In genomic region chr6:33075208-33075567, GRCh38 we compare ENCODE assay signal across 10 cellular contexts. TPM values are rescaled to one million over a fixed set of nuclear protein-coding genes. Genes with fewer than 3 reads are reported as not detected.
DNase-seq lines count a peak whose midpoint lies in the region; ATAC-seq lines count a peak whose summit lies in the region.
"Had no signal": no experiment of that assay in that cellular context is flagged by ENCODE, and none has a peak within 500 bp of the region (broad histone marks: within the 10 kb centered on the region; RNA-seq: fewer than 3 reads in every experiment).

No MANE protein-coding gene starts in this region.

- H3K27me3 Mint-ChIP-seq in activated CD4-positive, alpha-beta T cell treated with anti-CD3 and anti-CD28 coated beads, Interleukin-2, amount 10 ng/mL, durations not matched to agents 24 days and 14 days: peaks cover 2% of the 10 kb centered on the region
- H3K27me3 Mint-ChIP-seq in activated T-helper 2 cell treated with anti-CD3 and anti-CD28 coated beads, Interferon-gamma antibody, Interleukin-2, Interleukin-4, amounts not matched to agents 10 μg/mL and 5 μg/mL and 100 μg/mL, durations not matched to agents 14 hours and 24 hours and 36 hours (ENCODE audit: low read depth): no peaks in the 10 kb centered on the region
- H3K27me3 Mint-ChIP-seq in stimulated activated naive B cell treated with anti-CD40 and anti-IgM and Interleukin-4, amounts not matched to agents 10 μg/mL and 1 μg/mL and 100 μg/mL, for 72 hours: no peaks in the 10 kb centered on the region

- intact Hi-C loops in activated CD4-positive, alpha-beta T cell treated with anti-CD3 and anti-CD28 coated beads, Interleukin-2, amount 10 ng/mL, durations not matched to agents 24 days and 14 days (cut with micrococcal nuclease): loop anchor here (2.0 to 5.0 kb wide), 2 partner anchors 56 to 188 kb away; no protein-coding TSS in a partner anchor
- intact Hi-C loops in activated T-helper 2 cell treated with anti-CD3 and anti-CD28 coated beads, Interferon-gamma antibody, Interleukin-2, Interleukin-4, amounts not matched to agents 10 μg/mL and 5 μg/mL and 100 μg/mL, durations not matched to agents 14 hours and 24 hours and 36 hours (cut with micrococcal nuclease): loop anchor here (5.0 kb wide), 1 partner anchor 183 kb away; no protein-coding TSS in a partner anchor

- no peak for DNase-seq in activated CD4-positive, alpha-beta T cell treated with anti-CD3 and anti-CD28 coated beads, Interleukin-2, amount 10 ng/mL, durations not matched to agents 24 days and 14 days
- DNase-seq in activated CD4-positive, alpha-beta T cell treated with anti-CD3 and anti-CD28 coated beads for 48 hours: no peak
- DNase-seq in activated T-helper 2 cell treated with anti-CD3 and anti-CD28 coated beads, Interferon-gamma antibody, Interleukin-2, Interleukin-4, amounts not matched to agents 10 μg/mL and 5 μg/mL and 100 μg/mL, durations not matched to agents 14 hours and 24 hours and 36 hours (ENCODE audit: low spot score): no peak
- no peak for DNase-seq in stimulated activated naive B cell treated with anti-CD40 and anti-IgM and Interleukin-4, amounts not matched to agents 10 μg/mL and 1 μg/mL and 100 μg/mL, for 72 hours
- DNase-seq in midbrain (lab: John Stamatoyannopoulos, UW) (no peak), DMS153 (lab: John Stamatoyannopoulos, UW) (no peak)
- DNase-seq in stimulated activated CD4-positive, alpha-beta T cell treated with anti-CD3 and anti-CD28 coated beads, Interleukin-15, amount 100 ng/mL, for 24 hours: no peak

- peak overlapping the region; percentile 80 for H3K4me3 Mint-ChIP-seq in activated CD4-positive, alpha-beta T cell treated with anti-CD3 and anti-CD28 coated beads, Interleukin-2, amount 10 ng/mL, durations not matched to agents 24 days and 14 days
- H3K4me3 Mint-ChIP-seq in activated T-helper 2 cell treated with anti-CD3 and anti-CD28 coated beads, Interferon-gamma antibody, Interleukin-2, Interleukin-4, amounts not matched to agents 10 μg/mL and 5 μg/mL and 100 μg/mL, durations not matched to agents 14 hours and 24 hours and 36 hours (ENCODE audit: low read depth): peak overlapping the region; percentile 20
- peak overlapping the region; percentile 89 to 92 for H3K4me3 Mint-ChIP-seq in stimulated activated naive B cell treated with anti-CD40 and anti-IgM and Interleukin-4, amounts not matched to agents 10 μg/mL and 1 μg/mL and 100 μg/mL, for 72 hours
- H3K4me3 Mint-ChIP-seq: WTC11 had no signal

- H3K36me3 Mint-ChIP-seq in activated CD4-positive, alpha-beta T cell treated with anti-CD3 and anti-CD28 coated beads, Interleukin-2, amount 10 ng/mL, durations not matched to agents 24 days and 14 days (ENCODE audit: low read depth): peaks cover under 1% of the 10 kb centered on the region
- H3K36me3 Mint-ChIP-seq in activated T-helper 2 cell treated with anti-CD3 and anti-CD28 coated beads, Interferon-gamma antibody, Interleukin-2, Interleukin-4, amounts not matched to agents 10 μg/mL and 5 μg/mL and 100 μg/mL, durations not matched to agents 14 hours and 24 hours and 36 hours (ENCODE audit: low read depth): peaks cover 3% of the 10 kb centered on the region
- peaks cover 47 to 69% of the 10 kb centered on the region in 2 donors for H3K36me3 Mint-ChIP-seq in stimulated activated naive B cell treated with anti-CD40 and anti-IgM and Interleukin-4, amounts not matched to agents 10 μg/mL and 1 μg/mL and 100 μg/mL, for 72 hours
- H3K36me3 Mint-ChIP-seq: WTC11 had no signal

- ATAC-seq in HG02642 (IDR thresholded peaks at IDR 0.05; ENCODE audit: poor library complexity, unreplicated experiment): peak; percentile 18
- peak; percentile 3 to 4 for ATAC-seq in stimulated activated naive B cell treated with anti-CD40 and anti-IgM and Interleukin-4, amounts not matched to agents 10 μg/mL and 1 μg/mL and 100 μg/mL, for 72 hours (replicated peaks)

- no peaks in the 10 kb centered on the region for H3K9me3 Mint-ChIP-seq in activated CD4-positive, alpha-beta T cell treated with anti-CD3 and anti-CD28 coated beads, Interleukin-2, amount 10 ng/mL, durations not matched to agents 24 days and 14 days
- no peaks in the 10 kb centered on the region for H3K9me3 Mint-ChIP-seq in activated T-helper 2 cell treated with anti-CD3 and anti-CD28 coated beads, Interferon-gamma antibody, Interleukin-2, Interleukin-4, amounts not matched to agents 10 μg/mL and 5 μg/mL and 100 μg/mL, durations not matched to agents 14 hours and 24 hours and 36 hours
- no peaks in the 10 kb centered on the region for H3K9me3 Mint-ChIP-seq in stimulated activated naive B cell treated with anti-CD40 and anti-IgM and Interleukin-4, amounts not matched to agents 10 μg/mL and 1 μg/mL and 100 μg/mL, for 72 hours
- H3K9me3 Mint-ChIP-seq: WTC11 had no signal

- peaks cover 48% of the 10 kb centered on the region for H3K4me1 Mint-ChIP-seq in activated CD4-positive, alpha-beta T cell treated with anti-CD3 and anti-CD28 coated beads, Interleukin-2, amount 10 ng/mL, durations not matched to agents 24 days and 14 days
- peaks cover 47% of the 10 kb centered on the region for H3K4me1 Mint-ChIP-seq in activated T-helper 2 cell treated with anti-CD3 and anti-CD28 coated beads, Interferon-gamma antibody, Interleukin-2, Interleukin-4, amounts not matched to agents 10 μg/mL and 5 μg/mL and 100 μg/mL, durations not matched to agents 14 hours and 24 hours and 36 hours (ENCODE audit: low read depth)
- H3K4me1 Mint-ChIP-seq in stimulated activated naive B cell treated with anti-CD40 and anti-IgM and Interleukin-4, amounts not matched to agents 10 μg/mL and 1 μg/mL and 100 μg/mL, for 72 hours: peaks cover 32 to 59% of the 10 kb centered on the region in 2 donors

- peak overlapping the region; percentile 22 for H3K27ac Mint-ChIP-seq in activated CD4-positive, alpha-beta T cell treated with anti-CD3 and anti-CD28 coated beads, Interleukin-2, amount 10 ng/mL, durations not matched to agents 24 days and 14 days
- H3K27ac Mint-ChIP-seq in activated T-helper 2 cell treated with anti-CD3 and anti-CD28 coated beads, Interferon-gamma antibody, Interleukin-2, Interleukin-4, amounts not matched to agents 10 μg/mL and 5 μg/mL and 100 μg/mL, durations not matched to agents 14 hours and 24 hours and 36 hours: peak overlapping the region; percentile 71
- H3K27ac Mint-ChIP-seq in stimulated activated naive B cell treated with anti-CD40 and anti-IgM and Interleukin-4, amounts not matched to agents 10 μg/mL and 1 μg/mL and 100 μg/mL, for 72 hours: peak overlapping the region; percentile 99
- H3K27ac Mint-ChIP-seq: WTC11 had no signal

RNA-seq across cellular contexts. Expression of gene HLA-DPB1, which starts 0.6 kb away (rescaled TPM):
- total RNA-seq in activated CD4-positive, alpha-beta T cell treated with anti-CD3 and anti-CD28 coated beads, Interleukin-2, amount 10 ng/mL, durations not matched to agents 24 days and 14 days: 4.7 and 6.2 TPM in 2 replicates
- total RNA-seq in activated T-helper 2 cell treated with anti-CD3 and anti-CD28 coated beads, Interferon-gamma antibody, Interleukin-2, Interleukin-4, amounts not matched to agents 10 μg/mL and 5 μg/mL and 100 μg/mL, durations not matched to agents 14 hours and 24 hours and 36 hours: 11.8 and 12.6 TPM in 2 replicates
- total RNA-seq: NCI-H460 had no signal

RNA-seq across cellular contexts. Expression of gene HLA-DPA1, which starts 1.7 kb away (rescaled TPM):
- 38.5 and 42.6 TPM in 2 replicates for total RNA-seq in activated CD4-positive, alpha-beta T cell treated with anti-CD3 and anti-CD28 coated beads, Interleukin-2, amount 10 ng/mL, durations not matched to agents 24 days and 14 days
- 57.1 and 58.9 TPM in 2 replicates for total RNA-seq in activated T-helper 2 cell treated with anti-CD3 and anti-CD28 coated beads, Interferon-gamma antibody, Interleukin-2, Interleukin-4, amounts not matched to agents 10 μg/mL and 5 μg/mL and 100 μg/mL, durations not matched to agents 14 hours and 24 hours and 36 hours
- total RNA-seq: NCI-H460 had no signal

Comparison
In these comparisons a context has a peak if more than half of its experiments do, and no peak if none do; other contexts are left out.
1. H3K27ac Mint-ChIP-seq: peak in every context shown above with its lines; median percentile 99 in stimulated activated naive B cell treated with anti-CD40 and anti-IgM and Interleukin-4, amounts not matched to agents 10 μg/mL and 1 μg/mL and 100 μg/mL, for 72 hours; 71 in activated T-helper 2 cell treated with anti-CD3 and anti-CD28 coated beads, Interferon-gamma antibody, Interleukin-2, Interleukin-4, amounts not matched to agents 10 μg/mL and 5 μg/mL and 100 μg/mL, durations not matched to agents 14 hours and 24 hours and 36 hours; 22 in activated CD4-positive, alpha-beta T cell treated with anti-CD3 and anti-CD28 coated beads, Interleukin-2, amount 10 ng/mL, durations not matched to agents 24 days and 14 days.
2. H3K4me3 Mint-ChIP-seq: peak in every context shown above with its lines; median percentile 90 in stimulated activated naive B cell treated with anti-CD40 and anti-IgM and Interleukin-4, amounts not matched to agents 10 μg/mL and 1 μg/mL and 100 μg/mL, for 72 hours; 80 in activated CD4-positive, alpha-beta T cell treated with anti-CD3 and anti-CD28 coated beads, Interleukin-2, amount 10 ng/mL, durations not matched to agents 24 days and 14 days; 20 in activated T-helper 2 cell treated with anti-CD3 and anti-CD28 coated beads, Interferon-gamma antibody, Interleukin-2, Interleukin-4, amounts not matched to agents 10 μg/mL and 5 μg/mL and 100 μg/mL, durations not matched to agents 14 hours and 24 hours and 36 hours.